1 cellular context compared by ENCODE assay signal in the genomic region with DNA sequence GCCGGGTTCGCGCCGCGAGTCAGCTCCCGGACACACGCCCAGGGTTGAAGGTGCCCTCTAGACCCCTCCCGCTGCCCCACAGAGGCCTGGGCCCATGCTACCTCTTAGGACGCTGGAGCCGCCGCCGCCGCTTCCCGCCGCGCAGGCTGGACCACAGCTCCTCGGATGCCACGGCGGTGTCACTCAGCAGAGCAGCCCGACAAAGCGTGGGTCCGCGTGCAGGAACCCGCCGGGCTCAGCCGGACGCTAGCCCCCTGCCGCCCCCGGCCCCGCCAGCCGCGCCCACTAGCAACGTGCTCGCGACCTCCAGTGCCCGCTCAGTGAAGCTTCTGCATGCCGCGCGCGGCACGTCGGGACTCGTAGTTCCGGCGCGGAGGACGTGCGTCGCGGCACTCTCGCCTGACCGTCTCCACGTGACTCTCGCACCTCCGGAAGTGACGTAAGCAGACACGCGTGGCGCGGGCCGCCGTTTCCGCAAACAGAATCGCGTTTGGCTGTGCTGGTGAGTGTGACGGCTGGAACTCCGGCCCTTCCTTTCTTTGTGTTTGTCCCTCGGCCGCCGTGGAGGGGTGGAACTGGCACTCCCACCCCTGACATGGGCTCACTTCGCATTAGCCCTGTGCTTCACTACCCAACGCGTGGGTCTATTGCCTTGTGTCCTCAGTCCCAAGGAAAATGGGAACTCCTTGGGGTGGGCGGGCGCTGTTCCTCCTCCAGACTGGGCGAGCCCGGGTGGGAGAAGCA.
TF ChIP-seq lines count a peak whose summit lies in the region.

A gene with protein sequence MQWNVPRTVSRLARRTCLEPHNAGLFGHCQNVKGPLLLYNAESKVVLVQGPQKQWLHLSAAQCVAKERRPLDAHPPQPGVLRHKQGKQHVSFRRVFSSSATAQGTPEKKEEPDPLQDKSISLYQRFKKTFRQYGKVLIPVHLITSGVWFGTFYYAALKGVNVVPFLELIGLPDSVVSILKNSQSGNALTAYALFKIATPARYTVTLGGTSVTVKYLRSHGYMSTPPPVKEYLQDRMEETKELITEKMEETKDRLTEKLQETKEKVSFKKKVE (minus strand): TSS at position 331 of the 744 bp plus-strand sequence. CDS start 44,481 bp downstream, outside the sequence.
Gene RNMT (plus strand): TSS at position 446 of the 744 bp plus-strand sequence. CDS start 4,845 bp downstream, outside the sequence.

TF ChIP-seq in HepG2, 621 proteins besides CTCF, POLR2A, EP300 and RAD21 (continued from another document and continues in another):
- TF ChIP-seq ZBTB40 (IDR thresholded peaks at IDR 0.05), result peak; percentile 54; the same call in 1 of the 2 replicates
- peak; percentile 94 for TF ChIP-seq ZBTB40 (CRISPR knock-in tag; IDR thresholded peaks at IDR 0.05)
- no peak for TF ChIP-seq NFRKB (IDR thresholded peaks at IDR 0.05)
- 0 out of 2 replicates have a peak, but pooled peaks have one; percentile 16 for TF ChIP-seq REL (CRISPR knock-in tag; conservative IDR thresholded peaks at IDR 0.05)
- TF ChIP-seq, protein P1, sequence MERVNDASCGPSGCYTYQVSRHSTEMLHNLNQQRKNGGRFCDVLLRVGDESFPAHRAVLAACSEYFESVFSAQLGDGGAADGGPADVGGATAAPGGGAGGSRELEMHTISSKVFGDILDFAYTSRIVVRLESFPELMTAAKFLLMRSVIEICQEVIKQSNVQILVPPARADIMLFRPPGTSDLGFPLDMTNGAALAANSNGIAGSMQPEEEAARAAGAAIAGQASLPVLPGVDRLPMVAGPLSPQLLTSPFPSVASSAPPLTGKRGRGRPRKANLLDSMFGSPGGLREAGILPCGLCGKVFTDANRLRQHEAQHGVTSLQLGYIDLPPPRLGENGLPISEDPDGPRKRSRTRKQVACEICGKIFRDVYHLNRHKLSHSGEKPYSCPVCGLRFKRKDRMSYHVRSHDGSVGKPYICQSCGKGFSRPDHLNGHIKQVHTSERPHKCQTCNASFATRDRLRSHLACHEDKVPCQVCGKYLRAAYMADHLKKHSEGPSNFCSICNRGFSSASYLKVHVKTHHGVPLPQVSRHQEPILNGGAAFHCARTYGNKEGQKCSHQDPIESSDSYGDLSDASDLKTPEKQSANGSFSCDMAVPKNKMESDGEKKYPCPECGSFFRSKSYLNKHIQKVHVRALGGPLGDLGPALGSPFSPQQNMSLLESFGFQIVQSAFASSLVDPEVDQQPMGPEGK (CRISPR knock-in tag; IDR thresholded peaks at IDR 0.05), result peak; percentile 88
- peak; percentile 79; the same call in 1 of the 2 replicates for TF ChIP-seq GTF3A (CRISPR knock-in tag; conservative IDR thresholded peaks at IDR 0.05)
- TF ChIP-seq ZNF510 (CRISPR knock-in tag; IDR thresholded peaks at IDR 0.05; ENCODE audit: low read depth), result peak; percentile 81; the same call in 1 of the 2 replicates
- TF ChIP-seq SP5 (CRISPR knock-in tag; IDR thresholded peaks at IDR 0.05; ENCODE audit: borderline replicate concordance, low read depth), result no peak; the same call in 1 of the 2 replicates
- TF ChIP-seq ZNF557 (CRISPR knock-in tag; IDR thresholded peaks at IDR 0.05), result 0 out of 2 replicates have a peak, but pooled peaks have one; percentile 18
- no peak; the same call in 1 of the 2 replicates for TF ChIP-seq KDM4B (CRISPR knock-in tag; IDR thresholded peaks at IDR 0.05)
- TF ChIP-seq, protein P2, sequence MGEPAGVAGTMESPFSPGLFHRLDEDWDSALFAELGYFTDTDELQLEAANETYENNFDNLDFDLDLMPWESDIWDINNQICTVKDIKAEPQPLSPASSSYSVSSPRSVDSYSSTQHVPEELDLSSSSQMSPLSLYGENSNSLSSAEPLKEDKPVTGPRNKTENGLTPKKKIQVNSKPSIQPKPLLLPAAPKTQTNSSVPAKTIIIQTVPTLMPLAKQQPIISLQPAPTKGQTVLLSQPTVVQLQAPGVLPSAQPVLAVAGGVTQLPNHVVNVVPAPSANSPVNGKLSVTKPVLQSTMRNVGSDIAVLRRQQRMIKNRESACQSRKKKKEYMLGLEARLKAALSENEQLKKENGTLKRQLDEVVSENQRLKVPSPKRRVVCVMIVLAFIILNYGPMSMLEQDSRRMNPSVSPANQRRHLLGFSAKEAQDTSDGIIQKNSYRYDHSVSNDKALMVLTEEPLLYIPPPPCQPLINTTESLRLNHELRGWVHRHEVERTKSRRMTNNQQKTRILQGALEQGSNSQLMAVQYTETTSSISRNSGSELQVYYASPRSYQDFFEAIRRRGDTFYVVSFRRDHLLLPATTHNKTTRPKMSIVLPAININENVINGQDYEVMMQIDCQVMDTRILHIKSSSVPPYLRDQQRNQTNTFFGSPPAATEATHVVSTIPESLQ (CRISPR knock-in tag; conservative IDR thresholded peaks at IDR 0.05), result 0 out of 2 replicates have a peak, but pooled peaks have one; percentile 63
- no peak for TF ChIP-seq SRSF4 (IDR thresholded peaks at IDR 0.05; ENCODE audit: low read depth, low read length, poor library complexity, severe bottlenecking)
- peak; percentile 94 for TF ChIP-seq GABPA (IDR thresholded peaks at IDR 0.05; ENCODE audit: low read depth, low read length)
- TF ChIP-seq GABPA (CRISPR knock-in tag; IDR thresholded peaks at IDR 0.05; ENCODE audit: low read depth), result peak; percentile 96
- TF ChIP-seq CENPX (CRISPR knock-in tag; IDR thresholded peaks at IDR 0.05), result no peak
- 0 out of 2 replicates have a peak, but pooled peaks have one; percentile 28 for TF ChIP-seq NCOA2 (CRISPR knock-in tag; IDR thresholded peaks at IDR 0.05)
- peak; percentile 53; the same call in 1 of the 2 replicates for TF ChIP-seq TOE1 (CRISPR knock-in tag; IDR thresholded peaks at IDR 0.05)
- no peak; the same call in 1 of the 2 replicates for TF ChIP-seq ZNF605 (CRISPR knock-in tag; IDR thresholded peaks at IDR 0.05)
- TF ChIP-seq SAP130 (CRISPR knock-in tag; IDR thresholded peaks at IDR 0.05; ENCODE audit: low read depth), result peak; percentile 99
- TF ChIP-seq SRY (CRISPR knock-in tag; IDR thresholded peaks at IDR 0.05), result peak; percentile 95
- TF ChIP-seq ISL2 (CRISPR knock-in tag; IDR thresholded peaks at IDR 0.05), result peak; percentile 50; the same call in 1 of the 2 replicates
- TF ChIP-seq KLF15 (CRISPR knock-in tag; IDR thresholded peaks at IDR 0.05; ENCODE audit: borderline replicate concordance), result no peak; the same call in 1 of the 2 replicates
- no peak for TF ChIP-seq KDM1A (CRISPR knock-in tag; IDR thresholded peaks at IDR 0.05)
- TF ChIP-seq, protein P3, sequence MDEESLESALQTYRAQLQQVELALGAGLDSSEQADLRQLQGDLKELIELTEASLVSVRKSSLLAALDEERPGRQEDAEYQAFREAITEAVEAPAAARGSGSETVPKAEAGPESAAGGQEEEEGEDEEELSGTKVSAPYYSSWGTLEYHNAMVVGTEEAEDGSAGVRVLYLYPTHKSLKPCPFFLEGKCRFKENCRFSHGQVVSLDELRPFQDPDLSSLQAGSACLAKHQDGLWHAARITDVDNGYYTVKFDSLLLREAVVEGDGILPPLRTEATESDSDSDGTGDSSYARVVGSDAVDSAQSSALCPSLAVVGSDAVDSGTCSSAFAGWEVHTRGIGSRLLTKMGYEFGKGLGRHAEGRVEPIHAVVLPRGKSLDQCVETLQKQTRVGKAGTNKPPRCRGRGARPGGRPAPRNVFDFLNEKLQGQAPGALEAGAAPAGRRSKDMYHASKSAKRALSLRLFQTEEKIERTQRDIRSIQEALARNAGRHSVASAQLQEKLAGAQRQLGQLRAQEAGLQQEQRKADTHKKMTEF (CRISPR knock-in tag; IDR thresholded peaks at IDR 0.05), result peak; percentile 84; the same call in 1 of the 2 replicates
- peak; percentile 99 for TF ChIP-seq HDAC1 (CRISPR knock-in tag; IDR thresholded peaks at IDR 0.05)
- TF ChIP-seq FOXA1 (IDR thresholded peaks at IDR 0.05), result no peak
- no peak for TF ChIP-seq FOXA1 (CRISPR knock-in tag; IDR thresholded peaks at IDR 0.05)
- peak; percentile 33; the same call in 1 of the 2 replicates for TF ChIP-seq HIVEP1 (CRISPR knock-in tag; IDR thresholded peaks at IDR 0.05)
- TF ChIP-seq, protein P4, sequence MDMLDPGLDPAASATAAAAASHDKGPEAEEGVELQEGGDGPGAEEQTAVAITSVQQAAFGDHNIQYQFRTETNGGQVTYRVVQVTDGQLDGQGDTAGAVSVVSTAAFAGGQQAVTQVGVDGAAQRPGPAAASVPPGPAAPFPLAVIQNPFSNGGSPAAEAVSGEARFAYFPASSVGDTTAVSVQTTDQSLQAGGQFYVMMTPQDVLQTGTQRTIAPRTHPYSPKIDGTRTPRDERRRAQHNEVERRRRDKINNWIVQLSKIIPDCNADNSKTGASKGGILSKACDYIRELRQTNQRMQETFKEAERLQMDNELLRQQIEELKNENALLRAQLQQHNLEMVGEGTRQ (IDR thresholded peaks at IDR 0.05; ENCODE audit: low read depth, low read length), result peak; percentile 97
- TF ChIP-seq, protein P4 (CRISPR knock-in tag; IDR thresholded peaks at IDR 0.05; ENCODE audit: borderline replicate concordance), result peak; percentile 98; the same call in 1 of the 2 replicates
- TF ChIP-seq SP1 (IDR thresholded peaks at IDR 0.05), result no peak
- peak; percentile 41; the same call in 1 of the 2 replicates for TF ChIP-seq SP1 (CRISPR knock-in tag; IDR thresholded peaks at IDR 0.05)
- no peak; the same call in 1 of the 2 replicates for TF ChIP-seq ZNF317 (CRISPR knock-in tag; IDR thresholded peaks at IDR 0.05)
- TF ChIP-seq RORA (CRISPR knock-in tag; IDR thresholded peaks at IDR 0.05), result no peak
- peak; percentile 87 for TF ChIP-seq HCFC1 (IDR thresholded peaks at IDR 0.05; ENCODE audit: low read depth, low read length)
- TF ChIP-seq ZNF564 (CRISPR knock-in tag; IDR thresholded peaks at IDR 0.05), result peak; percentile 78
- TF ChIP-seq ZNF577 (CRISPR knock-in tag; IDR thresholded peaks at IDR 0.05; ENCODE audit: borderline replicate concordance, low read depth), result no peak
- no peak for TF ChIP-seq RBM39 (IDR thresholded peaks at IDR 0.05; ENCODE audit: low read depth, low read length, poor library complexity, severe bottlenecking)
- peak; percentile 18; the same call in 1 of the 2 replicates for TF ChIP-seq REXO4 (CRISPR knock-in tag; IDR thresholded peaks at IDR 0.05; ENCODE audit: borderline replicate concordance)
- TF ChIP-seq ZNF768 (CRISPR knock-in tag; IDR thresholded peaks at IDR 0.05), result peak; percentile 60
